Comparison of ENCODE assay signal across 17 cellular contexts in genomic region chr2:26809211-26809610, GRCh38. TPM values are rescaled to one million over a fixed set of nuclear protein-coding genes. Genes with fewer than 3 reads are reported as not detected.
DNase-seq lines count a peak whose midpoint lies in the region; ATAC-seq and TF ChIP-seq lines count a peak whose summit lies in the region.
"Had no signal": no experiment of that assay in that cellular context is flagged by ENCODE, and none has a peak within 500 bp of the region (broad histone marks: within the 10 kb centered on the region; RNA-seq: fewer than 3 reads in every experiment).

No MANE protein-coding gene starts in this region.

- intact Hi-C loops in mammary epithelial cell (cut with micrococcal nuclease) (no loop called here), breast epithelium (cut with DNase I; ENCODE audit: low total_unique reads) (no loop called here)

- no peaks in the 10 kb centered on the region for H3K36me3 ChIP-seq in mammary epithelial cell (ENCODE audit: insufficient read depth, low read length)
- H3K36me3 ChIP-seq in breast epithelium: no peaks in the 10 kb centered on the region
- H3K36me3 ChIP-seq: HAP-1, SJCRH30 had no signal

- TF ChIP-seq CTCF in mammary epithelial cell (conservative IDR thresholded peaks at IDR 0.05 in 1 of 2, IDR thresholded peaks at IDR 0.05 in 1 of 2; ENCODE audit: extremely low read depth in 1 of 2, insufficient read depth in 1 of 2, low read depth in 1 of 2, low read length in 2 of 2) (no peak), breast epithelium (IDR thresholded peaks at IDR 0.05) (no peak), epithelial cell of esophagus (IDR thresholded peaks at IDR 0.05; ENCODE audit: insufficient read depth, low read depth, low read length, missing control alignments) (no peak)

- no peaks in the 10 kb centered on the region for H3K36me3 Mint-ChIP-seq in T-cell
- H3K36me3 Mint-ChIP-seq in stimulated activated effector memory CD8-positive, alpha-beta T cell treated with anti-CD3 and anti-CD28 coated beads, Interleukin-12 subunit alpha, Interleukin-12 subunit beta, amount 100 ng/mL, for 72 hours: no peaks in the 10 kb centered on the region

- H3K79me2 ChIP-seq in mammary epithelial cell (ENCODE audit: insufficient read depth, low read length): no peaks in the 10 kb centered on the region

- no TSS peak for BruUV-seq in mammary epithelial cell (replicated peaks; lab: Mats Ljungman, UMichigan)

- DNase-seq in mammary epithelial cell (peak; percentile 56), breast epithelium (ENCODE audit: low spot score in 2 of 2) (no peak), T-cell (no peak), epithelial cell of esophagus (ENCODE audit: low read depth) (peak; percentile 59), 8988T (no peak)
- no peak for DNase-seq in stimulated activated effector memory CD8-positive, alpha-beta T cell treated with anti-CD3 and anti-CD28 coated beads, Interleukin-12 subunit alpha, Interleukin-12 subunit beta, amount 100 ng/mL, for 72 hours (ENCODE audit: low spot score in 2 of 2)
- DNase-seq: AML-193, COR-L47, DMS 273 treated with DMSO at 0.1 percent for 48 hours, GM23248, NCI-H1105, NCI-H2081, SJCRH30 had no signal

- H3K27ac ChIP-seq in mammary epithelial cell (ENCODE audit: insufficient read depth, low read depth, low read length) (no peak overlapping the region), breast epithelium (no peak overlapping the region)
- H3K27ac ChIP-seq: GM23248, SJCRH30 had no signal

- dilution Hi-C loops in mammary epithelial cell (cut with HindIII; ENCODE audit: low sequenced_read_pairs): no loop called here

- in situ Hi-C loops in mammary epithelial cell (cut with MboI; ENCODE audit: low sequenced_read_pairs in 2 of 2): no loop called here

- H3K27ac Mint-ChIP-seq in T-cell: peak overlapping the region; percentile 68 to 73
- no peak overlapping the region for H3K27ac Mint-ChIP-seq in stimulated activated effector memory CD8-positive, alpha-beta T cell treated with anti-CD3 and anti-CD28 coated beads, Interleukin-12 subunit alpha, Interleukin-12 subunit beta, amount 100 ng/mL, for 72 hours

- peaks cover 32 to 37% (median 34%) of the 10 kb centered on the region in 3 donors for H3K4me1 Mint-ChIP-seq in T-cell
- H3K4me1 Mint-ChIP-seq in stimulated activated effector memory CD8-positive, alpha-beta T cell treated with anti-CD3 and anti-CD28 coated beads, Interleukin-12 subunit alpha, Interleukin-12 subunit beta, amount 100 ng/mL, for 72 hours: no peaks in the 10 kb centered on the region

- no peak overlapping the region for H2AFZ ChIP-seq in mammary epithelial cell (ENCODE audit: low read depth, low read length)
- H2AFZ ChIP-seq: GM23248 had no signal

- POLR2A ChIA-PET in T-cell (lab: Charles Lee): no interaction called here

- H3K4me1 ChIP-seq in mammary epithelial cell (ENCODE audit: insufficient read depth, low read length) (peaks cover 16% of the 10 kb centered on the region), breast epithelium (no peaks in the 10 kb centered on the region)
- H3K4me1 ChIP-seq: HAP-1, SJCRH30 had no signal

- no peak overlapping the region for H3K9ac ChIP-seq in mammary epithelial cell (ENCODE audit: insufficient read depth, low read length)
- H3K9ac ChIP-seq: GM23248 had no signal

- no peaks in the 10 kb centered on the region for H3K9me3 Mint-ChIP-seq in T-cell
- H3K9me3 Mint-ChIP-seq in stimulated activated effector memory CD8-positive, alpha-beta T cell treated with anti-CD3 and anti-CD28 coated beads, Interleukin-12 subunit alpha, Interleukin-12 subunit beta, amount 100 ng/mL, for 72 hours: no peaks in the 10 kb centered on the region

- no peak for ATAC-seq in T-cell (replicated peaks in 1 of 4)
- no peak for ATAC-seq in stimulated activated effector memory CD8-positive, alpha-beta T cell treated with anti-CD3 and anti-CD28 coated beads, Interleukin-12 subunit alpha, Interleukin-12 subunit beta, amount 100 ng/mL, for 72 hours
- ATAC-seq in HG02798 (IDR thresholded peaks at IDR 0.05; ENCODE audit: poor library complexity, unreplicated experiment): no peak
- ATAC-seq: K562, Panc1 had no signal

- H3K9me3 ChIP-seq in mammary epithelial cell (replicated peaks; ENCODE audit: insufficient read depth, low read length): no peaks in the 10 kb centered on the region
- no peaks in the 10 kb centered on the region for H3K9me3 ChIP-seq in breast epithelium
- H3K9me3 ChIP-seq: HAP-1, SJCRH30 had no signal

- no peaks in the 10 kb centered on the region for H4K20me1 ChIP-seq in mammary epithelial cell (ENCODE audit: insufficient read depth, low read length)

- no peak overlapping the region for H3K4me2 ChIP-seq in mammary epithelial cell (ENCODE audit: insufficient read depth, low read depth, low read length)

- H3K27me3 ChIP-seq in mammary epithelial cell (ENCODE audit: insufficient read depth, low read length) (no peaks in the 10 kb centered on the region), breast epithelium (peaks cover 0 to 20% of the 10 kb centered on the region in 2 donors)
- H3K27me3 ChIP-seq: SJCRH30 had no signal

- H3K27me3 Mint-ChIP-seq in T-cell: peaks cover 0 to 6% of the 10 kb centered on the region in 2 donors

- no peak for TF ChIP-seq POLR2A in breast epithelium (IDR thresholded peaks at IDR 0.05)

- H3K4me3 Mint-ChIP-seq in T-cell: no peak overlapping the region
- H3K4me3 Mint-ChIP-seq in stimulated activated effector memory CD8-positive, alpha-beta T cell treated with anti-CD3 and anti-CD28 coated beads, Interleukin-12 subunit alpha, Interleukin-12 subunit beta, amount 100 ng/mL, for 72 hours: no peak overlapping the region

- CTCF ChIA-PET in mammary epithelial cell (lab: Charles Lee; ENCODE audit: low non-redundant PET): no interaction called here
- CTCF ChIA-PET in T-cell (lab: Charles Lee): interaction anchor here in 1 of 2 donors (0.6 kb wide), 1 partner anchor 481 kb away, joined by 5 read pairs; no protein-coding TSS in a partner anchor

- 79% methylated on average over 3 of the region's 3 CpGs for WGBS in mammary epithelial cell (ENCODE audit: low coverage, missing lambda C conversion rate)

- H3K4me3 ChIP-seq in mammary epithelial cell (replicated peaks in 1 of 3; ENCODE audit: insufficient read depth in 1 of 3, low read depth in 2 of 3, low read length in 3 of 3): no peak overlapping the region
- H3K4me3 ChIP-seq in breast epithelium: no peak overlapping the region
- H3K4me3 ChIP-seq in epithelial cell of esophagus (ENCODE audit: low read length): no peak overlapping the region
- H3K4me3 ChIP-seq: GM23248, HAP-1, K562, SJCRH30 had no signal

RNA-seq across cellular contexts. Expression of gene CENPA, which starts 23.4 kb away (rescaled TPM):
- total RNA-seq in mammary epithelial cell (10 to 100 TPM in 1 of 2 donors, under 1 TPM in 1; 0.17 to 18.2 TPM), breast epithelium (under 1 TPM in 1 of 3 donors, not detected in 2; 0.64 TPM), T-cell (1 to 10 TPM in 2 of 5 donors, under 1 TPM in 3; 0.30 to 1.9 (median 0.76) TPM)
- 21.4 TPM for polyA plus RNA-seq in mammary epithelial cell
- polyA minus RNA-seq in mammary epithelial cell: 1.0 TPM

RNA-seq across cellular contexts. Expression of gene DPYSL5, which starts 38.7 kb away (rescaled TPM):
- total RNA-seq in mammary epithelial cell (not detected), breast epithelium (not detected), T-cell (not detected)
- polyA plus RNA-seq in mammary epithelial cell: not detected
- not detected for polyA minus RNA-seq in mammary epithelial cell
- total RNA-seq: GM23248, K562 had no signal
- polyA plus RNA-seq: GM23248 had no signal

RNA-seq across cellular contexts. Expression of gene SLC35F6, which starts 45.1 kb away (rescaled TPM):
- 100 to 1,000 TPM in 1 of 2 donors, 10 to 100 TPM in 1; 57.2 to 125 TPM for total RNA-seq in mammary epithelial cell
- 42.0 TPM for polyA plus RNA-seq in mammary epithelial cell
- polyA minus RNA-seq in mammary epithelial cell: 64.4 TPM
- total RNA-seq in breast epithelium: 10 to 100 TPM; 32.8 to 57.3 (median 55.1) TPM
- total RNA-seq in T-cell: 10 to 100 TPM; 17.6 to 20.0 (median 18.4) TPM

Comparison
In these comparisons a context has a peak if more than half of its experiments do, and no peak if none do; other contexts are left out.
1. DNase-seq: peak in mammary epithelial cell (single experiment) and epithelial cell of esophagus (single experiment); none in breast epithelium (0 of 2), T-cell (0 of 34), 8988T (single experiment) and stimulated activated effector memory CD8-positive, alpha-beta T cell treated with anti-CD3 and anti-CD28 coated beads, Interleukin-12 subunit alpha, Interleukin-12 subunit beta, amount 100 ng/mL, for 72 hours (0 of 2).